10 cellular contexts compared by ENCODE assay signal in the genomic region with DNA sequence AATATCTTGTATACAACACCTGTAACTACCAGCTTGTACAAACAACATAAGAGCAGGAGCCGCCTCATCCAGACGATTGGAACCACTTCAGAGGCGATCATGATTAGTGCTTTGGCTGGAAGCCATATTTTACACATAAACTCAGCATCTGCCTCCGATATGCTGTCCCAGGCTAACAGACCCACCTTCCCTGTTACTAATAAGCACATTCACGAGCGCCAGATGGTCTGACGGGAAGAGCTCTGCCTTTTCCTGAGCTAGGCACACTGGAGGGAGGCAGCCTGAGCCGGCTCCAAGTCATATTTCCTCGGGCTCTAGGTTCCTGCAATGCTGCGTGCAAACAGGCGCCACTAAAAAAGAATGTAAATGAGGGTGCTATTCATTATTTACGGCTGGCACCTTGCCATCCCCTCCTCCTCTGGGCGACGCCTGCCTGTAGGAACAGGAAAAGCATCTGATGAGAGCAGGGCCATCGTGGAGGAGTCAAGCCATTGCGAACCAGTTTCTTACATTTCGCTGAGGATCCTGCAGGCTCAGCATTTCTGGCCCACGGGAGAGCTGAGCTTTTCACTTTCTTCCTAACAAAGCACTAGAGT.
DNase-seq lines count a peak whose midpoint lies in the region; ATAC-seq, FAIRE-seq and TF ChIP-seq lines count a peak whose summit lies in the region.
"Had no signal": no experiment of that assay in that cellular context is flagged by ENCODE, and none has a peak within 500 bp of the region (broad histone marks: within the 10 kb centered on the region; RNA-seq: fewer than 3 reads in every experiment).

No MANE protein-coding gene starts in this region.

- no peak overlapping the region for H3K4me3 Mint-ChIP-seq in H9
- H3K4me3 Mint-ChIP-seq in naive thymus-derived CD4-positive, alpha-beta T cell = no peak overlapping the region
- H3K4me3 Mint-ChIP-seq: naive thymus-derived CD8-positive, alpha-beta T cell had no signal

- H3K4ac ChIP-seq in H9 (ENCODE audit: low read depth, low read length) = no peak overlapping the region

- DNase-seq in H9 (peak; percentile 63), NCI-H510A treated with DMSO at 0.1 percent for 48 hours (lab: John Stamatoyannopoulos, UW) (peak; percentile 97), posterior cingulate gyrus (peak in 6 of 10 donors; percentile 10 to 82 (median 36)), posterior vena cava (ENCODE audit: low spot score) (no peak)
- no peak for DNase-seq in effector CD8-positive, alpha-beta T cell (lab: John Stamatoyannopoulos, UW)
- no peak for DNase-seq in activated naive CD4-positive, alpha-beta T cell treated with Interleukin-2 at 50 U/mL for 16 hours
- DNase-seq in naive thymus-derived CD4-positive, alpha-beta T cell = no peak
- DNase-seq: naive thymus-derived CD8-positive, alpha-beta T cell had no signal

- no peak overlapping the region for H3K4me3 ChIP-seq in naive thymus-derived CD4-positive, alpha-beta T cell (ENCODE audit: low read length)
- H3K4me3 ChIP-seq: thoracic aorta had no signal

- H3K27ac Mint-ChIP-seq in H9 = no peak overlapping the region
- H3K27ac Mint-ChIP-seq in naive thymus-derived CD4-positive, alpha-beta T cell = no peak overlapping the region
- H3K27ac Mint-ChIP-seq: naive thymus-derived CD8-positive, alpha-beta T cell had no signal

- WGBS in H9 (ENCODE audit: extremely low coverage, insufficient read length, low lambda C conversion rate) = no CpG with 5 or more reads among the region's 18 CpGs

- peaks cover 8% of the 10 kb centered on the region in 2 experiments for H3K4me1 Mint-ChIP-seq in H9
- peaks cover 0 to 5% (median 0%) of the 10 kb centered on the region in 7 donors for H3K4me1 Mint-ChIP-seq in naive thymus-derived CD4-positive, alpha-beta T cell
- H3K4me1 Mint-ChIP-seq: naive thymus-derived CD8-positive, alpha-beta T cell had no signal

- no peak overlapping the region for H3K9ac ChIP-seq in H9 (ENCODE audit: extremely low read depth, insufficient read length, low read length)

- no peak overlapping the region for H2AFZ ChIP-seq in H9 (ENCODE audit: low read length)

- no peaks in the 10 kb centered on the region for H3K79me2 ChIP-seq in H9 (ENCODE audit: insufficient read depth, low read length)

- H2AK5ac ChIP-seq in H9 (ENCODE audit: insufficient read length, low read length) = no peak overlapping the region

- no peak overlapping the region for H4K8ac ChIP-seq in H9 (replicated peaks; ENCODE audit: insufficient read length, low read depth, low read length)

- no peak overlapping the region for H3T11ph ChIP-seq in H9 (ENCODE audit: low read length)

- H4K91ac ChIP-seq in H9 (ENCODE audit: insufficient read length, low read depth, low read length) = no peak overlapping the region

- intact Hi-C loops in posterior cingulate gyrus (cut with DNase I) = no loop called here
- intact Hi-C loops in posterior vena cava (cut with DNase I) = no loop called here
- intact Hi-C loops in naive thymus-derived CD4-positive, alpha-beta T cell (cut with micrococcal nuclease) = no loop called here

- ATAC-seq in naive thymus-derived CD4-positive, alpha-beta T cell = no peak
- ATAC-seq: naive thymus-derived CD8-positive, alpha-beta T cell had no signal

- no peak overlapping the region for H2BK12ac ChIP-seq in H9 (ENCODE audit: insufficient read length, low read depth, low read length)

- no peak overlapping the region for H3K56ac ChIP-seq in H9 (ENCODE audit: insufficient read length, low read depth, low read length)

- no peaks in the 10 kb centered on the region for H3K36me3 ChIP-seq in naive thymus-derived CD4-positive, alpha-beta T cell (ENCODE audit: control insufficient read depth in 2 of 3, insufficient read depth in 3 of 3, low read length in 3 of 3)
- H3K36me3 ChIP-seq: thoracic aorta had no signal

- H3K27me3 Mint-ChIP-seq in H9 (ENCODE audit: low read depth) = 0 out of 2 replicates have a peak, but pooled peaks cover 2% of the 10 kb centered on the region
- peaks cover 3 to 11% (median 10%) of the 10 kb centered on the region in 5 donors for H3K27me3 Mint-ChIP-seq in naive thymus-derived CD4-positive, alpha-beta T cell

- no peaks in the 10 kb centered on the region for H3K23me2 ChIP-seq in H9 (ENCODE audit: insufficient read length, low read depth, low read length, poor library complexity, severe bottlenecking)

- H3K4me2 ChIP-seq in H9 (ENCODE audit: insufficient read depth, insufficient read length, low read length) = no peak overlapping the region

- no peaks in the 10 kb centered on the region for H4K20me1 ChIP-seq in H9 (ENCODE audit: control insufficient read depth, insufficient read depth, insufficient read length)

- no peak overlapping the region for H3K18ac ChIP-seq in H9 (ENCODE audit: insufficient read length, low read depth, low read length)

- no peak overlapping the region for H2BK120ac ChIP-seq in H9 (ENCODE audit: low read depth, low read length, poor library complexity, severe bottlenecking)

- no peaks in the 10 kb centered on the region for H3K4me1 ChIP-seq in H9 (ENCODE audit: insufficient read depth, low read length)
- H3K4me1 ChIP-seq in naive thymus-derived CD4-positive, alpha-beta T cell (ENCODE audit: control insufficient read depth in 2 of 2, insufficient read depth in 2 of 2, low read length in 2 of 2) = no peaks in the 10 kb centered on the region

- H3K9me3 Mint-ChIP-seq in H9 = peaks cover 16% of the 10 kb centered on the region in 2 experiments
- H3K9me3 Mint-ChIP-seq in naive thymus-derived CD4-positive, alpha-beta T cell = peaks cover 0 to 20% (median 5%) of the 10 kb centered on the region in 11 donors

- H3K79me1 ChIP-seq in H9 (ENCODE audit: insufficient read depth, low read depth, low read length, poor library complexity, severe bottlenecking) = no peaks in the 10 kb centered on the region

- H3K36me3 Mint-ChIP-seq in H9 (ENCODE audit: insufficient read depth in 1 of 3, low read depth in 3 of 3) = peaks cover 6 to 15% (median 8%) of the 10 kb centered on the region in 3 experiments
- H3K36me3 Mint-ChIP-seq in naive thymus-derived CD4-positive, alpha-beta T cell = peaks cover 0 to 6% (median 0%) of the 10 kb centered on the region in 5 donors

- H4K5ac ChIP-seq in H9 (ENCODE audit: insufficient read length, low read depth, low read length) = no peak overlapping the region

- POLR2A ChIA-PET in naive thymus-derived CD4-positive, alpha-beta T cell (lab: Charles Lee) = no interaction called here

- FAIRE-seq in endometrium (lab: Jason Lieb, UNC) = peak; percentile 95

- H3K14ac ChIP-seq in H9 (ENCODE audit: insufficient read depth, low read length) = no peak overlapping the region

- H3K27ac ChIP-seq in H9 (ENCODE audit: insufficient read length, low read depth, low read length) = no peak overlapping the region
- no peak overlapping the region for H3K27ac ChIP-seq in naive thymus-derived CD4-positive, alpha-beta T cell (ENCODE audit: low read depth, low read length)
- H3K27ac ChIP-seq: thoracic aorta had no signal

- H3K27me3 ChIP-seq in H9 (ENCODE audit: insufficient read depth, low read length) = no peaks in the 10 kb centered on the region
- H3K27me3 ChIP-seq in naive thymus-derived CD4-positive, alpha-beta T cell (ENCODE audit: control insufficient read depth in 2 of 2, insufficient read depth in 2 of 2, low read length in 2 of 2) = no peaks in the 10 kb centered on the region

- CTCF ChIA-PET in naive thymus-derived CD4-positive, alpha-beta T cell (lab: Charles Lee) = interaction anchor here (0.5 kb wide), 1 partner anchor 439 kb away, joined by 3 read pairs; no protein-coding TSS in a partner anchor

- no peak overlapping the region for H2BK15ac ChIP-seq in H9 (ENCODE audit: low read depth, low read length)

- H3K23ac ChIP-seq in H9 (ENCODE audit: insufficient read length, low read depth, low read length) = no peak overlapping the region

- H2BK5ac ChIP-seq in H9 (ENCODE audit: insufficient read length, low read length) = no peak overlapping the region

- no peak overlapping the region for H2BK20ac ChIP-seq in H9 (ENCODE audit: low read depth, low read length, poor library complexity, severe bottlenecking)

- TF ChIP-seq CTCF in H9 (conservative IDR thresholded peaks at IDR 0.05) = peak; percentile 37; the same call in 2 of the 3 replicates

- H3K9me3 ChIP-seq in H9 (ENCODE audit: control insufficient read depth, low read depth, low read length) = no peaks in the 10 kb centered on the region
- no peaks in the 10 kb centered on the region for H3K9me3 ChIP-seq in naive thymus-derived CD4-positive, alpha-beta T cell (ENCODE audit: control insufficient read depth in 2 of 3, low read length in 3 of 3)
- H3K9me3 ChIP-seq: thoracic aorta had no signal

Comparison
In these comparisons a context has a peak if more than half of its experiments do, and no peak if none do; other contexts are left out.
1. DNase-seq: peak in H9 (single experiment), NCI-H510A treated with DMSO at 0.1 percent for 48 hours (single experiment) and posterior cingulate gyrus (6 of 10); none in posterior vena cava (single experiment), effector CD8-positive, alpha-beta T cell (single experiment), activated naive CD4-positive, alpha-beta T cell treated with Interleukin-2 at 50 U/mL for 16 hours (single experiment) and naive thymus-derived CD4-positive, alpha-beta T cell (0 of 9).